Comparison of ENCODE assay signal across 28 cellular contexts in genomic region chr14:46782281-46782680, GRCh38.
"Had no signal": no experiment of that assay in that cellular context is flagged by ENCODE, and none has a peak within 500 bp of the region (broad histone marks: within the 10 kb centered on the region; RNA-seq: fewer than 3 reads in every experiment).

No MANE protein-coding gene starts in this region.

- H3K27me3 ChIP-seq: ovary, spleen, stomach, thyroid gland, tibial nerve, upper lobe of left lung, vagina had no signal

- H3K27ac ChIP-seq: ovary, parathyroid adenoma, psoas muscle, skin epidermis, spleen, stomach, thoracic aorta, thyroid gland, tibial nerve, upper lobe of left lung, vagina had no signal

- H3K4me1 ChIP-seq: parathyroid adenoma, psoas muscle, spleen, stomach, thyroid gland, tibial nerve, upper lobe of left lung, vagina had no signal

- ATAC-seq: naive thymus-derived CD8-positive, alpha-beta T cell; natural killer cell treated with Interleukin-12 subunit alpha and Interleukin-12 subunit beta and Interleukin-15 and Interleukin-18, amount 100 ng/mL, for 72 hours; psoas muscle; right cardiac atrium; sciatic nerve; stimulated activated effector memory CD8-positive, alpha-beta T cell treated with anti-CD3 and anti-CD28 coated beads, Interleukin-12 subunit alpha, Interleukin-12 subunit beta, amount 100 ng/mL, for 72 hours; stimulated activated naive B cell treated with anti-CD40 and anti-IgM and Interleukin-4, amounts not matched to agents 10 μg/mL and 1 μg/mL and 100 μg/mL, for 72 hours had no signal

- H3K9me3 ChIP-seq: ovary, thyroid gland had no signal

- H3K4me3 ChIP-seq: ovary, psoas muscle, skin epidermis, smooth muscle cell, spleen, stomach, thoracic aorta, thyroid gland, tibial nerve, upper lobe of left lung, vagina had no signal

- H3K9ac ChIP-seq: parathyroid adenoma had no signal

- H2AFZ ChIP-seq: parathyroid adenoma had no signal

- DNase-seq: naive B cell; naive thymus-derived CD8-positive, alpha-beta T cell; nephron progenitor cell; occipital lobe; ovary; posterior cingulate gyrus; psoas muscle; right cardiac atrium; spleen; stimulated activated CD4-positive, alpha-beta T cell treated with anti-CD3 and anti-CD28 coated beads, Interleukin-12 subunit alpha, Interleukin-12 subunit beta, amount 100 ng/mL, for 4 hours; stimulated activated CD4-positive, alpha-beta T cell treated with anti-CD3 and anti-CD28 coated beads, Interleukin-2, amount 100 ng/mL, for 24 hours; stimulated activated CD4-positive, alpha-beta T cell treated with anti-CD3 and anti-CD28 coated beads, Interleukin-2, amount 100 ng/mL, for 48 hours; stimulated activated CD4-positive, alpha-beta T cell treated with anti-CD3 and anti-CD28 coated beads, Interleukin-4, amount 100 ng/mL, for 24 hours; stimulated activated naive B cell treated with anti-CD40 and anti-IgM and Interleukin-4, amounts not matched to agents 10 μg/mL and 1 μg/mL and 100 μg/mL, for 72 hours; stimulated activated naive CD4-positive, alpha-beta T cell treated with Interleukin-2 at 50 U/mL for 16 hours; stomach; thyroid gland; trophoblast cell; upper lobe of left lung had no signal

- H3K36me3 ChIP-seq: ovary, spleen, stomach, thoracic aorta, thyroid gland, tibial nerve, upper lobe of left lung, vagina had no signal

- H3K4me2 ChIP-seq: smooth muscle cell had no signal

- H3K79me2 ChIP-seq: parathyroid adenoma had no signal
